In the genomic region with DNA sequence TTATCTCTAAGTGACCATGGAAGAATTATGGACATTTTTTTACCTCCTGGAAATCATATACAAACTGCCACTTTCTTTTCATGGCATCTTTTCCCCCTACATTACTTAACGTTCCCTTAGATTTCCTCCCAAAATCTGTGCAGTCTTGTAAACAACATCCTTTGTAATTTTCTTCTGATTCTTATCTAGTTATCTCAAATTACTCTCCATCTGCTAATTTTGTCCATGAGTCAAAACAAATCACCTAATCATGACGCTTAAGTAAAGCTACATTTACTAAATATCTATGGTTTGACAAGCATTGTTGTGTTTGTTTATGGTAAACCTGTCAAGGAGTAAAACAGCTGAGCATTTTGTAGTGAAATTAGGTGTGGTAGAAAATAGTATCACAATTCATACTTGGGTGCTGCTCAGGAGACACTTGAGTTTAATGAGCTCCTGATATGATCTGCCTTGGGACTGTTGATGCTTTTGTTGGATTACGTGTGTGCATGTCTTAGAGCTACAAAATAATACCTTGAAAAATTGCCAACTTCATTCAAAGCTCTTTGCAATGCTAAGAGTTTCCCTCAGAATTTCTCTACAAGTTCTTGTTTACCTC, we compare ENCODE assay signal across 24 cellular contexts.
"Had no signal": no experiment of that assay in that cellular context is flagged by ENCODE, and none has a peak within 500 bp of the region (broad histone marks: within the 10 kb centered on the region; RNA-seq: fewer than 3 reads in every experiment).

No MANE protein-coding gene starts in this region.

- H3K9me3 ChIP-seq: gastrocnemius medialis, left ventricle myocardium inferior, stomach, tibial artery had no signal

- DNase-seq: activated CD4-positive, alpha-beta T cell treated with anti-CD3 and anti-CD28 coated beads for 36 hours; activated CD4-positive, CD25-positive, alpha-beta regulatory T cell; activated CD8-positive, alpha-beta T cell treated with anti-CD3 and anti-CD28 coated beads, Interleukin-2, amount 10 ng/mL, durations not matched to agents 7 days and 5 days; activated effector memory CD4-positive, alpha-beta T cell treated with Interleukin-2 at 50 U/mL for 16 hours; activated naive CD4-positive, alpha-beta T cell treated with Interleukin-2 at 50 U/mL for 16 hours; activated naive CD8-positive, alpha-beta T cell treated with anti-CD3 and anti-CD28 coated beads, Interleukin-2, amount 50 U/mL, for 24 hours; amygdala; central memory CD4-positive, alpha-beta T cell; effector CD8-positive, alpha-beta T cell; gastrocnemius medialis; glutamatergic neuron; left ventricle myocardium inferior; mesendoderm; natural killer cell; posterior cingulate gyrus; right cardiac atrium; stimulated activated CD4-positive, alpha-beta T cell treated with anti-CD3 and anti-CD28 coated beads, Interleukin-15, amount 100 ng/mL, for 24 hours; stimulated activated CD4-positive, alpha-beta T cell treated with anti-CD3 and anti-CD28 coated beads, Interleukin-2, amount 100 ng/mL, for 24 hours; stimulated activated naive B cell treated with anti-CD40 and anti-IgM and Interleukin-4, amounts not matched to agents 10 μg/mL and 1 μg/mL and 100 μg/mL, for 72 hours; stomach; tibial artery had no signal

- H3K27me3 ChIP-seq: gastrocnemius medialis, stomach, tibial artery had no signal

- FAIRE-seq: colon, islet of Langerhans had no signal

- H3K4me1 ChIP-seq: gastrocnemius medialis, left ventricle myocardium inferior, stomach, tibial artery had no signal

- H3K4me3 ChIP-seq: gastrocnemius medialis, left ventricle myocardium inferior, lung, stomach, tibial artery had no signal

- H3K27ac ChIP-seq: gastrocnemius medialis, left ventricle myocardium inferior, stomach, tibial artery had no signal
